In genomic region chr2:238426568-238427434, GRCh38 we compare ENCODE assay signal across 1 cellular context.
TF ChIP-seq lines count a peak whose summit lies in the region.

Gene ASB1, plus strand, starts transcription at chr2:238426927. Its CDS starts 144 bp downstream, at chr2:238427071.

TF ChIP-seq in HepG2, 621 proteins besides CTCF, POLR2A, EP300 and RAD21 (continued from another document and continues in another):
- TF ChIP-seq ZHX2 (IDR thresholded peaks at IDR 0.05; ENCODE audit: low read depth) (peak; percentile 64; the same call in 1 of the 2 replicates), ZHX2 (CRISPR knock-in tag; IDR thresholded peaks at IDR 0.05; ENCODE audit: borderline replicate concordance) (0 out of 2 replicates have a peak, but pooled peaks have one; percentile 38), ZNF761 (CRISPR knock-in tag; conservative IDR thresholded peaks at IDR 0.05) (peak; percentile 95), PHF21A (CRISPR knock-in tag; IDR thresholded peaks at IDR 0.05) (peak; percentile 71; the same call in 1 of the 2 replicates), SMYD3 (CRISPR knock-in tag; IDR thresholded peaks at IDR 0.05) (peak; percentile 70; the same call in 1 of the 2 replicates), HIC2 (CRISPR knock-in tag; IDR thresholded peaks at IDR 0.05; ENCODE audit: low read depth) (no peak), ARID4A (CRISPR knock-in tag; IDR thresholded peaks at IDR 0.05; ENCODE audit: borderline replicate concordance) (peak; percentile 94), TBL1XR1 (IDR thresholded peaks at IDR 0.05; ENCODE audit: borderline replicate concordance, low read length, partially characterized antibody) (no peak), ZNF646 (CRISPR knock-in tag; IDR thresholded peaks at IDR 0.05) (no peak), ZNF547 (CRISPR knock-in tag; IDR thresholded peaks at IDR 0.05) (peak; percentile 80), POLR2AphosphoS2 (IDR thresholded peaks at IDR 0.05; ENCODE audit: low read depth, low read length) (no peak), FOXO4 (CRISPR knock-in tag; conservative IDR thresholded peaks at IDR 0.05) (peak; percentile 75; the same call in 1 of the 2 replicates), ZBED4 (CRISPR knock-in tag; IDR thresholded peaks at IDR 0.05; ENCODE audit: borderline replicate concordance) (peak; percentile 71), ZNF710 (CRISPR knock-in tag; IDR thresholded peaks at IDR 0.05; ENCODE audit: borderline replicate concordance) (no peak; the same call in 1 of the 2 replicates), IRF9 (CRISPR knock-in tag; IDR thresholded peaks at IDR 0.05; ENCODE audit: borderline replicate concordance) (peak; percentile 83; the same call in 1 of the 2 replicates), ZNF562 (CRISPR knock-in tag; IDR thresholded peaks at IDR 0.05; ENCODE audit: borderline replicate concordance) (no peak), ISL2 (CRISPR knock-in tag; IDR thresholded peaks at IDR 0.05) (no peak), ZFP82 (CRISPR knock-in tag; IDR thresholded peaks at IDR 0.05; ENCODE audit: borderline replicate concordance) (peak; percentile 90; the same call in 1 of the 2 replicates), BCL6 (CRISPR knock-in tag; IDR thresholded peaks at IDR 0.05) (no peak), YEATS4 (CRISPR knock-in tag; IDR thresholded peaks at IDR 0.05; ENCODE audit: borderline replicate concordance) (peak; percentile 97)
